In the genomic region with DNA sequence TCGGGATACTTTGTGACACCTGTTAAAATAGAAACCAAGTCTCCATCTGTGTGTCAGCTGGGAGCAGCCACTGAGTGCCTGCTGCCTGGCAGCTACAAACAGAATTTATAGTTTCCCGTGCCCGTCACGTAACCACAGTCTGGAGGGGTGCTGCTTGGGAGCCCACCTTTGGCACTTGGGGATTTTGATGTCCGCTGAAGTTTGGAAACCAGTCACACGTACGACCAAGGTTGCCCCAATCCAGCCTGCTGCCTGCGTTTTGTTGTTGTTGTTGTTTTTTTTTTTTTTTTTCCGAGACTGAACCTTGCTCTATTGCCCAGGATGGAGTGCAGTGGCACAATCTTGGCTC, we compare ENCODE assay signal across 8 cellular contexts. TPM values are rescaled to one million over a fixed set of nuclear protein-coding genes. Genes with fewer than 3 reads are reported as not detected.
DNase-seq lines count a peak whose midpoint lies in the region; ATAC-seq, FAIRE-seq and TF ChIP-seq lines count a peak whose summit lies in the region.

No MANE protein-coding gene starts in this region.

- peaks cover 0 to 49% (median 6%) of the 10 kb centered on the region in 3 donors for H3K36me3 Mint-ChIP-seq in CD8-positive, alpha-beta memory T cell
- H3K36me3 Mint-ChIP-seq in effector memory CD8-positive, alpha-beta T cell (ENCODE audit: insufficient read depth) = peaks cover 60% of the 10 kb centered on the region

- CTCF ChIA-PET in CD8-positive, alpha-beta memory T cell (lab: Charles Lee) = interaction anchor here (1.0 to 1.5 kb wide), 6 partner anchors 11 to 629 kb away, joined by 3 to 7 read pairs (median 4); no protein-coding TSS in a partner anchor

- H3K27ac ChIP-seq in CD8-positive, alpha-beta memory T cell (ENCODE audit: low read depth, low read length) = peak overlapping the region; percentile 39
- H3K27ac ChIP-seq in OCI-LY3 (ENCODE audit: low read length) (peak overlapping the region; percentile 29; the same call in 1 of the 2 replicates), neutrophil (peak overlapping the region; percentile 75)

- POLR2A ChIA-PET in CD8-positive, alpha-beta memory T cell (lab: Charles Lee) = interaction anchor here (0.5 to 0.7 kb wide), 3 partner anchors 10 to 437 kb away, joined by 4 to 6 read pairs (median 4); no protein-coding TSS in a partner anchor

- H3K4me1 Mint-ChIP-seq in CD8-positive, alpha-beta memory T cell = peaks cover 22 to 42% (median 24%) of the 10 kb centered on the region in 3 donors
- peaks cover 0 to 5% of the 10 kb centered on the region in 2 donors for H3K4me1 Mint-ChIP-seq in effector memory CD8-positive, alpha-beta T cell (ENCODE audit: low read depth in 2 of 2)

- no peak for ATAC-seq in effector memory CD8-positive, alpha-beta T cell (replicated peaks)
- ATAC-seq in HG03097 (IDR thresholded peaks at IDR 0.05; ENCODE audit: low FRiP score, unreplicated experiment) (no peak), GM21423 (IDR thresholded peaks at IDR 0.05; ENCODE audit: unreplicated experiment) (no peak)

- DNase-seq in CD8-positive, alpha-beta memory T cell = no peak
- DNase-seq in effector memory CD8-positive, alpha-beta T cell = no peak
- DNase-seq in GM12892 (ENCODE audit: insufficient read length) = no peak
- DNase-seq in putamen (ENCODE audit: low spot score) = no peak

- H3K9me3 ChIP-seq in CD8-positive, alpha-beta memory T cell (ENCODE audit: low read length) = no peaks in the 10 kb centered on the region
- H3K9me3 ChIP-seq in OCI-LY3 (ENCODE audit: insufficient read depth, low read length) (no peaks in the 10 kb centered on the region), neutrophil (no peaks in the 10 kb centered on the region)

- H3K79me2 ChIP-seq in OCI-LY3 (ENCODE audit: low read length) = peaks cover 33% of the 10 kb centered on the region

- H3K9me3 Mint-ChIP-seq in CD8-positive, alpha-beta memory T cell = no peaks in the 10 kb centered on the region
- H3K9me3 Mint-ChIP-seq in effector memory CD8-positive, alpha-beta T cell = no peaks in the 10 kb centered on the region

- H4K20me1 ChIP-seq in OCI-LY3 (ENCODE audit: insufficient read depth, low read length) = peaks cover 15% of the 10 kb centered on the region

- peak overlapping the region; percentile 95 to 100 (median 96) for H3K27ac Mint-ChIP-seq in CD8-positive, alpha-beta memory T cell
- H3K27ac Mint-ChIP-seq in effector memory CD8-positive, alpha-beta T cell = peak overlapping the region; percentile 93 to 94

- H3K4me2 ChIP-seq in OCI-LY3 (ENCODE audit: low read length) = peak overlapping the region; percentile 100

- FAIRE-seq in GM12892 (lab: Jason Lieb, UNC) = no peak

- peak overlapping the region; percentile 99 for H3K4me3 ChIP-seq in CD8-positive, alpha-beta memory T cell (ENCODE audit: low read length)
- peak overlapping the region; percentile 89 for H3K4me3 ChIP-seq in OCI-LY3 (ENCODE audit: low read length)
- H3K4me3 ChIP-seq in neutrophil (ENCODE audit: low read depth in 1 of 2, low read length in 1 of 2) = peak overlapping the region; percentile 89 to 92

- peaks cover 18% of the 10 kb centered on the region for H3K4me1 ChIP-seq in CD8-positive, alpha-beta memory T cell (ENCODE audit: insufficient read depth, low read length)
- peaks cover 9% of the 10 kb centered on the region for H3K4me1 ChIP-seq in OCI-LY3 (ENCODE audit: low read length)
- peaks cover 18 to 23% of the 10 kb centered on the region in 2 experiments for H3K4me1 ChIP-seq in neutrophil (ENCODE audit: control insufficient read depth in 1 of 2, insufficient read depth in 1 of 2, low read depth in 1 of 2, low read length in 1 of 2)

- H2AFZ ChIP-seq in OCI-LY3 (ENCODE audit: low read depth, low read length) = no peak overlapping the region

- no peaks in the 10 kb centered on the region for H3K27me3 ChIP-seq in CD8-positive, alpha-beta memory T cell (ENCODE audit: insufficient read depth, low read length, poor library complexity, severe bottlenecking)
- no peaks in the 10 kb centered on the region for H3K27me3 ChIP-seq in OCI-LY3 (ENCODE audit: low read depth, low read length)
- H3K27me3 ChIP-seq in neutrophil = peaks cover 30% of the 10 kb centered on the region

- peak overlapping the region; percentile 89 for H3K9ac ChIP-seq in OCI-LY3 (ENCODE audit: low read length)

- peak overlapping the region; percentile 94 to 99 (median 97) for H3K4me3 Mint-ChIP-seq in CD8-positive, alpha-beta memory T cell
- H3K4me3 Mint-ChIP-seq in effector memory CD8-positive, alpha-beta T cell = peak overlapping the region; percentile 91 to 92

- TF ChIP-seq CTCF in OCI-LY3 (IDR thresholded peaks at IDR 0.05; ENCODE audit: low read depth, low read length) = no peak
- no peak for TF ChIP-seq CTCF in neutrophil (IDR thresholded peaks at IDR 0.05)

- H3K36me3 ChIP-seq in CD8-positive, alpha-beta memory T cell (ENCODE audit: insufficient read depth, low read length) = peaks cover 23% of the 10 kb centered on the region
- H3K36me3 ChIP-seq in OCI-LY3 (replicated peaks; ENCODE audit: low read depth, low read length) (peaks cover 24% of the 10 kb centered on the region), neutrophil (peaks cover 40% of the 10 kb centered on the region)

- no peak for TF ChIP-seq POLR2A in GM12892 (IDR thresholded peaks at IDR 0.05; ENCODE audit: low read depth, low read length)

- peaks cover 5 to 8% of the 10 kb centered on the region in 2 donors for H3K27me3 Mint-ChIP-seq in CD8-positive, alpha-beta memory T cell
- peaks cover 0 to 8% of the 10 kb centered on the region in 2 donors for H3K27me3 Mint-ChIP-seq in effector memory CD8-positive, alpha-beta T cell

RNA-seq across cellular contexts. Expression of gene TRRAP, which starts 1.6 kb away (rescaled TPM):
- 10 to 100 TPM; 49.6 to 51.4 TPM for total RNA-seq in CD8-positive, alpha-beta memory T cell
- 4.6 TPM for polyA plus RNA-seq in CD8-positive, alpha-beta memory T cell
- polyA plus RNA-seq in GM12892 (2012; ENCODE audit: missing spikeins) = 14.8 TPM

RNA-seq across cellular contexts. Expression of gene TMEM130, which starts 10.1 kb away (rescaled TPM):
- not detected for total RNA-seq in CD8-positive, alpha-beta memory T cell
- polyA plus RNA-seq in CD8-positive, alpha-beta memory T cell = not detected
- polyA plus RNA-seq in GM12892 (2012; ENCODE audit: missing spikeins) = not detected
